In the genomic region with DNA sequence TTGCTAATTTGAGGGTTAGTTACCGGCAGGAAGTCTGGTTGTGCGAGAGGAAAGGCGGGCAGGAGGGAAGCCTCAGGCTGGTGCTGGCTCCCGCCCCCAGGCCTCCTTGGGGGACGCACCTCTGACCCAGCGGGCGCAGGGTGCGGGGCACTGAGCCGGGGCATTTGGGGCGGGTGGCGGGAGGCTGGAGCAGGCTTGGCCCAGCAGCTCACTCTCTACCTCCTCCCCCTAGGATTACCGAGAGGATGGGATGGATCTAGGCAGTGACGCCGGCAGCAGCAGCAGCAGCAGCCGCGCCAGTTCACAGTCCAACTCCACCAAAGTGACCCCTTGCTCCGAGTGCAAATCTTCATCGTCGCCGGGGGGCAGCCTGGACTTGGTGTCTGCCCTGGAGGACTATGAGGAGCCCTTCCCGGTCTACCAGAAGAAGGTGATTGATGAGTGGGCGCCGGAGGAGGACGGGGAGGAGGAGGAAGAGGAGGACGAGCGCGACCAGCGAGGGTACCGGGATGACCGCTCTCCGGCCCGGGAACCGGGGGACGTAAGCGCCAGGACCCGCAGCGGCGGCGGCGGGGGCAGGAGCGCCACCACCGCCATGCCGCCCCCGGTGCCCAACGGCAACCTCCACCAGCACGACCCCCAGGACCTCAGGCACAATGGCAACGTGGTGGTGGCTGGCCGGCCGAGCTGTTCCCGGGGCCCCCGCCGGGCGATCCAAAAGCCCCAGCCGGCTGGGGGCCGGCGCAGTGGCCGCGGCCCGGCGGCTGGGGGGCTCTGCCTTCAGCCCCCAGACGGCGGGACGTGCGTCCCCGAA, we compare ENCODE assay signal across 8 cellular contexts.
DNase-seq lines count a peak whose midpoint lies in the region; ATAC-seq and TF ChIP-seq lines count a peak whose summit lies in the region.

No MANE protein-coding gene starts in this region.

- peak overlapping the region; percentile 61 for H3K4me3 Mint-ChIP-seq in activated CD4-positive, alpha-beta T cell treated with anti-CD3 and anti-CD28 coated beads for 36 hours
- H3K4me3 Mint-ChIP-seq in endothelial cell (ENCODE audit: unreplicated experiment), result peak overlapping the region; percentile 98

- TF ChIP-seq CTCF in endothelial cell (IDR thresholded peaks at IDR 0.05; ENCODE audit: unreplicated experiment) (no peak), thoracic aorta (IDR thresholded peaks at IDR 0.05) (no peak)

- peaks cover 12% of the 10 kb centered on the region for H3K4me1 Mint-ChIP-seq in activated CD4-positive, alpha-beta T cell treated with anti-CD3 and anti-CD28 coated beads for 36 hours
- peaks cover 56% of the 10 kb centered on the region for H3K4me1 Mint-ChIP-seq in endothelial cell (ENCODE audit: unreplicated experiment)

- peak overlapping the region; percentile 99 for H3K27ac ChIP-seq in thoracic aorta

- H3K4me3 ChIP-seq in thoracic aorta, result peak overlapping the region; percentile 91

- H3K9me3 ChIP-seq in thoracic aorta, result no peaks in the 10 kb centered on the region

- peaks cover 10 to 49% of the 10 kb centered on the region in 2 donors for H3K4me1 ChIP-seq in thoracic aorta (ENCODE audit: control insufficient read depth in 1 of 2, low read depth in 2 of 2)

- H3K27me3 Mint-ChIP-seq in activated CD4-positive, alpha-beta T cell treated with anti-CD3 and anti-CD28 coated beads for 36 hours, result peaks cover 54% of the 10 kb centered on the region
- peaks cover 10% of the 10 kb centered on the region for H3K27me3 Mint-ChIP-seq in endothelial cell (ENCODE audit: unreplicated experiment)

- no peak for ATAC-seq in activated CD4-positive, alpha-beta T cell treated with anti-CD3 and anti-CD28 coated beads for 36 hours
- ATAC-seq in HG03045 (IDR thresholded peaks at IDR 0.05; ENCODE audit: unreplicated experiment) (peak; percentile 22), thoracic aorta (ENCODE audit: insufficient number of reproducible peaks, low FRiP score, low read depth) (peak; percentile 5), HG03095 (IDR thresholded peaks at IDR 0.05; ENCODE audit: unreplicated experiment) (no peak)

- H3K27ac Mint-ChIP-seq in activated CD4-positive, alpha-beta T cell treated with anti-CD3 and anti-CD28 coated beads for 36 hours, result no peak overlapping the region
- H3K27ac Mint-ChIP-seq in endothelial cell (ENCODE audit: unreplicated experiment), result peak overlapping the region; percentile 90

- no peaks in the 10 kb centered on the region for H3K9me3 Mint-ChIP-seq in activated CD4-positive, alpha-beta T cell treated with anti-CD3 and anti-CD28 coated beads for 36 hours (ENCODE audit: low read depth)
- H3K9me3 Mint-ChIP-seq in endothelial cell (ENCODE audit: unreplicated experiment), result no peaks in the 10 kb centered on the region

- no peak for DNase-seq in activated CD4-positive, alpha-beta T cell treated with anti-CD3 and anti-CD28 coated beads for 36 hours
- no peak for DNase-seq in activated CD4-positive, alpha-beta T cell treated with anti-CD3 and anti-CD28 coated beads for 4 hours
- peak; percentile 59 to 86 for DNase-seq in SW 1271 (lab: John Stamatoyannopoulos, UW)
- peak; percentile 59 for DNase-seq in endothelial cell (ENCODE audit: low spot score)
- peak; percentile 57 for DNase-seq in medulla oblongata (ENCODE audit: extremely low spot score)
- peak; percentile 25 for DNase-seq in thoracic aorta (ENCODE audit: low spot score)

- no peaks in the 10 kb centered on the region for H3K36me3 ChIP-seq in thoracic aorta

- CTCF ChIA-PET in activated CD4-positive, alpha-beta T cell treated with anti-CD3 and anti-CD28 coated beads for 36 hours (lab: Charles Lee), result interaction anchor here (0.6 kb wide), 1 partner anchor 964 kb away, joined by 3 read pairs; no protein-coding TSS in a partner anchor

- H3K36me3 Mint-ChIP-seq in activated CD4-positive, alpha-beta T cell treated with anti-CD3 and anti-CD28 coated beads for 36 hours (ENCODE audit: low read depth), result no peaks in the 10 kb centered on the region
- peaks cover 4% of the 10 kb centered on the region for H3K36me3 Mint-ChIP-seq in endothelial cell (ENCODE audit: low read depth, unreplicated experiment)

- H3K27me3 ChIP-seq in thoracic aorta (replicated peaks; ENCODE audit: insufficient read depth), result no peaks in the 10 kb centered on the region

- POLR2A ChIA-PET in activated CD4-positive, alpha-beta T cell treated with anti-CD3 and anti-CD28 coated beads for 36 hours (lab: Charles Lee), result interaction anchor here (0.7 kb wide), 1 partner anchor 84 kb away, joined by 3 read pairs; no protein-coding TSS in a partner anchor

- intact Hi-C loops in activated CD4-positive, alpha-beta T cell treated with anti-CD3 and anti-CD28 coated beads for 36 hours (cut with DNase I, micrococcal nuclease), result loop anchor here in 1 of 2 experiments (5.0 kb wide), 1 partner anchor 1657 kb away; a partner anchor contains a TSS

Comparison
In these comparisons a context has a peak if more than half of its experiments do, and no peak if none do; other contexts are left out.
1. ATAC-seq: peak in HG03045 (single experiment) and thoracic aorta (single experiment); none in activated CD4-positive, alpha-beta T cell treated with anti-CD3 and anti-CD28 coated beads for 36 hours (single experiment) and HG03095 (single experiment).
2. DNase-seq: peak in SW 1271 (2 of 2), endothelial cell (single experiment), medulla oblongata (single experiment) and thoracic aorta (single experiment); none in activated CD4-positive, alpha-beta T cell treated with anti-CD3 and anti-CD28 coated beads for 36 hours (single experiment) and activated CD4-positive, alpha-beta T cell treated with anti-CD3 and anti-CD28 coated beads for 4 hours (0 of 2).